ENCODE assay signal across 2 cellular contexts in genomic region chr14:69768873-69769272, GRCh38.
TF ChIP-seq lines count a peak whose summit lies in the region.

No MANE protein-coding gene starts in this region.

TF ChIP-seq in SK-N-SH, 30 proteins besides CTCF, POLR2A, EP300 and RAD21:
- TF ChIP-seq REST (IDR thresholded peaks at IDR 0.05; ENCODE audit: low read depth, low read length): no peak
- TF ChIP-seq FOXM1 (IDR thresholded peaks at IDR 0.05; ENCODE audit: low read depth): no peak
- TF ChIP-seq FOXJ3 (CRISPR knock-in tag; IDR thresholded peaks at IDR 0.05): no peak
- TF ChIP-seq SIN3A (IDR thresholded peaks at IDR 0.05; ENCODE audit: borderline replicate concordance, low read depth, low read length): no peak
- no peak for TF ChIP-seq PBX3 (IDR thresholded peaks at IDR 0.05)
- TF ChIP-seq TEAD4 (IDR thresholded peaks at IDR 0.05; ENCODE audit: borderline replicate concordance, insufficient read depth): no peak
- no peak for TF ChIP-seq NRF1 (IDR thresholded peaks at IDR 0.05; ENCODE audit: low read depth, low read length)
- no peak for TF ChIP-seq POLR2AphosphoS5 (IDR thresholded peaks at IDR 0.05; ENCODE audit: low read depth, low read length)
- no peak for TF ChIP-seq TAF1 (IDR thresholded peaks at IDR 0.05; ENCODE audit: borderline replicate concordance, low read depth, low read length)
- no peak for TF ChIP-seq IRF3 (IDR thresholded peaks at IDR 0.05; ENCODE audit: low read depth, low read length)
- no peak for TF ChIP-seq MAX (IDR thresholded peaks at IDR 0.05; ENCODE audit: low read depth)
- no peak for TF ChIP-seq RXRA (IDR thresholded peaks at IDR 0.05; ENCODE audit: borderline replicate concordance, low read depth)
- TF ChIP-seq ELF1 (IDR thresholded peaks at IDR 0.05): no peak
- TF ChIP-seq USF2 (IDR thresholded peaks at IDR 0.05; ENCODE audit: borderline replicate concordance, low read depth, low read length): no peak
- no peak for TF ChIP-seq RCOR1 (IDR thresholded peaks at IDR 0.05; ENCODE audit: low read length)
- TF ChIP-seq CHD2 (IDR thresholded peaks at IDR 0.05; ENCODE audit: low read length, partially characterized antibody): no peak
- TF ChIP-seq ZBTB33 (IDR thresholded peaks at IDR 0.05; ENCODE audit: borderline replicate concordance, low read depth): no peak
- TF ChIP-seq EZH2phosphoT487 (IDR thresholded peaks at IDR 0.05; ENCODE audit: borderline replicate concordance, low read depth): no peak
- no peak for TF ChIP-seq GABPA (IDR thresholded peaks at IDR 0.05; ENCODE audit: low read depth)
TF ChIP-seq in SK-N-SH: peak in this region for 0.

TF ChIP-seq in SK-N-SH treated with all-trans-retinoic acid at 6 μM for 48 hours, 23 proteins besides CTCF, POLR2A, EP300 and RAD21 (continued from another document):
- TF ChIP-seq TSHZ2 (CRISPR knock-in tag; IDR thresholded peaks at IDR 0.05) (no peak), CSRNP3 (CRISPR knock-in tag; IDR thresholded peaks at IDR 0.05) (no peak), CSDC2 (CRISPR knock-in tag; IDR thresholded peaks at IDR 0.05) (no peak), ZFP3 (CRISPR knock-in tag; IDR thresholded peaks at IDR 0.05) (no peak)
